ENCODE assay signal across 8 cellular contexts in genomic region chr1:156740679-156741612, GRCh38. TPM values are rescaled to one million over a fixed set of nuclear protein-coding genes. Genes with fewer than 3 reads are reported as not detected.
DNase-seq lines count a peak whose midpoint lies in the region; ATAC-seq and TF ChIP-seq lines count a peak whose summit lies in the region.

Gene MRPL24, minus strand, starts transcription at chr1:156741088. Its CDS starts 2,384 bp downstream, at chr1:156738704.

- no peaks in the 10 kb centered on the region for H3K9me3 ChIP-seq in neural progenitor cell (ENCODE audit: low read depth)

- H3K4me1 Mint-ChIP-seq in neural progenitor cell, result peaks cover 32% of the 10 kb centered on the region

- H3K27ac Mint-ChIP-seq in neural progenitor cell, result peak within 1 kb of the TSS; percentile 96

- POLR2A ChIA-PET in HEK293T (lab: Yijun Ruan, JAX), result interaction anchor here (0.6 to 3.9 kb wide), 19 partner anchors 10 to 160 kb away, joined by 3 to 123 read pairs (median 4); partner anchors contain the start of genes CRABP2, HDGF, ISG20L2 and METTL25B

- TF ChIP-seq CTCF in foreskin keratinocyte (conservative IDR thresholded peaks at IDR 0.05) (no peak), neural progenitor cell (IDR thresholded peaks at IDR 0.05) (no peak)

- H3K9me3 Mint-ChIP-seq in neural progenitor cell, result no peaks in the 10 kb centered on the region

- H3K4me3 Mint-ChIP-seq in neural progenitor cell, result peak within 1 kb of the TSS; percentile 94

- H3K4me2 ChIP-seq in neural progenitor cell, result peak within 1 kb of the TSS; percentile 86

- peaks cover 40% of the 10 kb centered on the region for H3K79me2 ChIP-seq in neural progenitor cell (ENCODE audit: low read depth)

- in situ Hi-C loops in SK-MEL-5 (cut with HindIII; ENCODE audit: low pct_unique_long_range_greater_than_20kb, low sequenced_read_pairs), result no loop called here

- H3F3A ChIP-seq in neural progenitor cell (ENCODE audit: low read depth), result peaks cover 52% of the 10 kb centered on the region

- H3K27ac ChIP-seq in foreskin keratinocyte, result peak within 1 kb of the TSS; percentile 10
- peak within 1 kb of the TSS; percentile 52 for H3K27ac ChIP-seq in neural progenitor cell

- no peaks in the 10 kb centered on the region for H3K27me3 ChIP-seq in foreskin keratinocyte
- no peaks in the 10 kb centered on the region for H3K27me3 ChIP-seq in neural progenitor cell

- ATAC-seq in foreskin keratinocyte, result peak; percentile 90

- peaks cover 11% of the 10 kb centered on the region for H4K20me1 ChIP-seq in neural progenitor cell (ENCODE audit: low read depth)

- H2AFZ ChIP-seq in neural progenitor cell (replicated peaks), result peak within 1 kb of the TSS; percentile 47

- H3K9ac ChIP-seq in neural progenitor cell, result peak within 1 kb of the TSS; percentile 62

- H3K36me3 Mint-ChIP-seq in neural progenitor cell, result peaks cover 20% of the 10 kb centered on the region

- DNase-seq in GF-D8 (lab: John Stamatoyannopoulos, UW), result peak; percentile 99
- peak; percentile 98 for DNase-seq in HEK293T (ENCODE audit: extremely low spot score)
- DNase-seq in MV-4-11 (lab: John Stamatoyannopoulos, UW), result peak; percentile 100
- DNase-seq in SK-MEL-5 (ENCODE audit: low read depth, low spot score), result peak; percentile 100
- DNase-seq in activated naive CD4-positive, alpha-beta T cell treated with Interleukin-2 at 50 U/mL for 16 hours, result peak; percentile 96
- DNase-seq in foreskin keratinocyte, result peak; percentile 99 to 100
- DNase-seq in neural progenitor cell (ENCODE audit: low spot score), result peak; percentile 99
- DNase-seq in stromal cell of bone marrow (ENCODE audit: low read depth), result peak; percentile 100

- H3K4me1 ChIP-seq in foreskin keratinocyte (peaks cover 4% of the 10 kb centered on the region), neural progenitor cell (peaks cover 16% of the 10 kb centered on the region)

- peaks cover 2% of the 10 kb centered on the region for H3K27me3 Mint-ChIP-seq in neural progenitor cell (ENCODE audit: insufficient read depth, low read depth)

- peak within 1 kb of the TSS; percentile 64 for H3K4me3 ChIP-seq in neural progenitor cell

- CTCF ChIA-PET in HEK293T (lab: Yijun Ruan, JAX), result interaction anchor here (0.6 to 2.2 kb wide), 6 partner anchors 15 to 121 kb away, joined by 3 to 12 read pairs (median 4); no protein-coding TSS in a partner anchor

- no peaks in the 10 kb centered on the region for H3K36me3 ChIP-seq in neural progenitor cell

TF ChIP-seq in HEK293T, 16 proteins besides CTCF, POLR2A, EP300 and RAD21:
- TF ChIP-seq ELF4 (IDR thresholded peaks at IDR 0.05) (peak; percentile 99), NFRKB (IDR thresholded peaks at IDR 0.05) (no peak), PKNOX1 (IDR thresholded peaks at IDR 0.05) (peak; percentile 37; the same call in 1 of the 2 replicates), L3MBTL2 (conservative IDR thresholded peaks at IDR 0.05) (peak; percentile 98)

RNA-seq across cellular contexts. Expression of gene MRPL24, which starts in this region (rescaled TPM):
- 152 and 180 TPM in 2 replicates for total RNA-seq in SK-MEL-5 (2014; rRNA removed; shearing (Covaris generic))
- polyA plus RNA-seq in SK-MEL-5 (2015; cell fraction: cytosol; rRNA removed), result 132 and 149 TPM in 2 replicates
- polyA plus RNA-seq in SK-MEL-5 (2015; cell fraction: nucleus; rRNA removed), result 48.1 and 50.8 TPM in 2 replicates
- total RNA-seq in foreskin keratinocyte (117 and 145 TPM in 2 replicates), neural progenitor cell (ENCODE audit: low replicate concordance) (21.4 and 24.7 TPM in 2 replicates)
- polyA plus RNA-seq in foreskin keratinocyte, result 173 and 199 TPM in 2 replicates

Comparison
In these comparisons a context has a peak if more than half of its experiments do, and no peak if none do; other contexts are left out.
1. Peak in every context shown above with its lines: DNase-seq, ATAC-seq, H3K4me3 ChIP-seq and H3K27ac ChIP-seq.